Comparison of ENCODE assay signal across 25 cellular contexts in the genomic region with DNA sequence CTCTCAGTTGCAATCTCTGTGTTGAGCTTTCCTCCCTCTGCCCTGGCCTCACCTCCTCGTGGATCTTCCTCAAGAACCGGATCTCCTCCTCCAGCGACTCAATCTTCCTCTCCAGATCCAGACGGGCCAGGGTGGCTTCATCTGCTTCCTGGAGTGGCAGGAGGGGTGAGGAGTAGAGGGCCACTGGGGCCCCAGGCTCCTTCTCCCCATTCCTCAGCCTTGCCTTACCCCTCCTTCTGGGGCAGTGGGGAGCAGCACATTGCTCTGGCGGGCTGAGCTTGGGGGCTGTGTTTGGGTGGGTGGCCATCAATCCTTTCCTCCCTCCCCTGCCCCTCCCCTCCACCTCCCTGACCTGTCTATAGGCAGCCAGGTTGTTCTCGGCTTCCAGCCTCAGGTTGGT. TPM values are rescaled to one million over a fixed set of nuclear protein-coding genes. Genes with fewer than 3 reads are reported as not detected.
DNase-seq lines count a peak whose midpoint lies in the region; ATAC-seq, FAIRE-seq and TF ChIP-seq lines count a peak whose summit lies in the region.
"Had no signal": no experiment of that assay in that cellular context is flagged by ENCODE, and none has a peak within 500 bp of the region (broad histone marks: within the 10 kb centered on the region; RNA-seq: fewer than 3 reads in every experiment).

No MANE protein-coding gene starts in this region.

- no peak for TF ChIP-seq CTCF in Caco-2 (IDR thresholded peaks at IDR 0.05; ENCODE audit: insufficient read depth in 1 of 2, low read depth in 1 of 2, low read length in 1 of 2, severe bottlenecking in 1 of 2, unreplicated experiment in 1 of 2)
- no peak for TF ChIP-seq CTCF in MM.1S (IDR thresholded peaks at IDR 0.05; ENCODE audit: low read length)
- TF ChIP-seq CTCF in H1 (IDR thresholded peaks at IDR 0.05; ENCODE audit: control extremely low read depth in 1 of 3, insufficient read depth in 1 of 3, low read depth in 1 of 3, low read length in 3 of 3), result no peak
- TF ChIP-seq CTCF in spleen (IDR thresholded peaks at IDR 0.05 in 8 of 11, conservative IDR thresholded peaks at IDR 0.05 in 3 of 11), result no peak

- no peaks in the 10 kb centered on the region for H3K9me2 ChIP-seq in MM.1S (replicated peaks; ENCODE audit: insufficient read depth, low read length)

- no peak for TF ChIP-seq EP300 in H1 (IDR thresholded peaks at IDR 0.05; ENCODE audit: borderline replicate concordance in 1 of 2, low read depth in 2 of 2, low read length in 2 of 2)

- DNase-seq in Caco-2 (no peak), MM.1S (no peak), H1 (ENCODE audit: low read depth in 1 of 2, low spot score in 2 of 2) (no peak), spleen (peak; percentile 29), SIG-M5 treated with dmso at 0.1 percent for 504 hours (lab: John Stamatoyannopoulos, UW; ENCODE audit: unreplicated experiment) (no peak)
- no peak for DNase-seq in stimulated activated CD4-positive, alpha-beta T cell treated with anti-CD3 and anti-CD28 coated beads, Interleukin-15, amount 100 ng/mL, for 24 hours
- DNase-seq: activated CD4-positive, CD25-positive, alpha-beta regulatory T cell treated with anti-CD3 and anti-CD28 coated beads, Interleukin-2, amount 50 U/mL, for 72 hours; activated CD8-positive, alpha-beta T cell treated with anti-CD3 and anti-CD28 coated beads for 36 hours; DMS 273 treated with DMSO at 0.1 percent for 48 hours; glutamatergic neuron; islet precursor cell; left ventricle myocardium superior; natural killer cell; NCI-H1092; small intestine; stimulated activated CD4-positive, alpha-beta T cell treated with anti-CD3 and anti-CD28 coated beads, Interleukin-2, amount 100 ng/mL, for 24 hours; transverse colon had no signal

- H2AFZ ChIP-seq in MM.1S (ENCODE audit: low read length) (peak overlapping the region; percentile 22), H1 (ENCODE audit: low read length) (no peak overlapping the region)

- no peak overlapping the region for H2BK5ac ChIP-seq in H1 (ENCODE audit: low read depth, low read length)

- 82% methylated on average over 5 of the region's 6 CpGs; no CpG with 5 or more reads in 1 of the 2 experiments for WGBS in H1 (ENCODE audit: extremely low coverage in 1 of 2, insufficient coverage in 1 of 2, insufficient read length in 1 of 2, insufficient replicate concordance in 2 of 2, low coverage in 1 of 2, low lambda C conversion rate in 2 of 2, missing lambda C conversion rate in 1 of 2), 2 experiments
- 41 to 53% (median 45%) methylated on average over 6 of the region's 6 CpGs for WGBS in spleen, 5 donors

- no peak overlapping the region for H3K4ac ChIP-seq in H1 (replicated peaks; ENCODE audit: insufficient read length, low read depth, low read length)

- H3K9ac ChIP-seq in MM.1S (ENCODE audit: low read length) (no peak overlapping the region), H1 (replicated peaks in 1 of 4; ENCODE audit: extremely low read depth in 1 of 4, low read depth in 3 of 4, low read length in 3 of 4) (no peak overlapping the region)

- peak overlapping the region; percentile 17; the same call in 1 of the 2 replicates for H3K4me2 ChIP-seq in MM.1S (ENCODE audit: low read depth, low read length)
- H3K4me2 ChIP-seq in H1 (ENCODE audit: insufficient read depth in 1 of 2, low read depth in 2 of 2, low read length in 2 of 2), result no peak overlapping the region

- H3K79me2 ChIP-seq in MM.1S (ENCODE audit: low read length), result no peaks in the 10 kb centered on the region
- no peaks in the 10 kb centered on the region for H3K79me2 ChIP-seq in H1 (ENCODE audit: control insufficient read depth in 1 of 2, insufficient read depth in 2 of 2, low read length in 2 of 2)

- 0 out of 2 replicates have a peak overlapping the region, but pooled peaks have one; percentile 5 for H2BK15ac ChIP-seq in H1 (ENCODE audit: low read length)

- H3K27ac ChIP-seq in MM.1S (ENCODE audit: low read length), result no peak overlapping the region
- H3K27ac ChIP-seq in H1 (ENCODE audit: low read depth, low read length), result no peak overlapping the region
- no peak overlapping the region for H3K27ac ChIP-seq in spleen
- H3K27ac ChIP-seq: transverse colon had no signal

- H3K79me1 ChIP-seq in H1 (ENCODE audit: low read depth, low read length), result no peaks in the 10 kb centered on the region

- H3K23ac ChIP-seq in H1 (ENCODE audit: insufficient read length), result no peak overlapping the region

- peaks cover 6% of the 10 kb centered on the region for H3K23me2 ChIP-seq in H1 (ENCODE audit: low read depth, low read length)

- H3K4me3 ChIP-seq in Caco-2 (ENCODE audit: low read depth, low read length) (no peak overlapping the region), MM.1S (ENCODE audit: low read length) (0 out of 2 replicates have a peak overlapping the region, but pooled peaks have one; percentile 5), H1 (ENCODE audit: extremely low read depth in 1 of 4, insufficient read depth in 2 of 4, low read depth in 3 of 4, low read length in 4 of 4) (no peak overlapping the region), spleen (no peak overlapping the region)
- H3K4me3 ChIP-seq: transverse colon had no signal

- FAIRE-seq in H1 (lab: Jason Lieb, UNC), result no peak
- FAIRE-seq: astrocyte, small intestine had no signal

- no peak for ATAC-seq in HG03565 (IDR thresholded peaks at IDR 0.05; ENCODE audit: unreplicated experiment)
- ATAC-seq: activated CD8-positive, alpha-beta T cell treated with anti-CD3 and anti-CD28 coated beads for 36 hours; activated naive CD4-positive, alpha-beta T cell treated with anti-CD3 and anti-CD28 coated beads, Interleukin-2, amount 50 U/mL, for 72 hours; left ventricle myocardium superior; natural killer cell had no signal

- H3K27me3 ChIP-seq in Caco-2 (replicated peaks; ENCODE audit: control insufficient read depth, insufficient read depth, low read length) (no peaks in the 10 kb centered on the region), MM.1S (replicated peaks; ENCODE audit: insufficient read depth, low read length) (peaks cover 32% of the 10 kb centered on the region), H1 (replicated peaks in 1 of 4; ENCODE audit: control insufficient read depth in 3 of 4, extremely low read depth in 1 of 4, insufficient read depth in 3 of 4, low read length in 3 of 4) (peaks cover 0 to 21% (median 15%) of the 10 kb centered on the region in 4 experiments; a peak in 6 of 7 replicates), spleen (replicated peaks in 1 of 7) (peaks cover 0 to 60% (median 10%) of the 10 kb centered on the region in 7 donors)

- H3K9me3 Mint-ChIP-seq in Caco-2 (ENCODE audit: unreplicated experiment), result no peaks in the 10 kb centered on the region
- H3K9me3 Mint-ChIP-seq: activated CD8-positive, alpha-beta T cell treated with anti-CD3 and anti-CD28 coated beads for 36 hours; activated naive CD4-positive, alpha-beta T cell treated with anti-CD3 and anti-CD28 coated beads, Interleukin-2, amount 50 U/mL, for 72 hours; activated T-helper 2 cell treated with anti-CD3 and anti-CD28 coated beads, Interferon-gamma antibody, Interleukin-2, Interleukin-4, amounts not matched to agents 10 μg/mL and 5 μg/mL and 100 μg/mL, durations not matched to agents 14 hours and 24 hours and 36 hours; central memory CD8-positive, alpha-beta T cell; natural killer cell; T-helper 1 cell treated with Interleukin-12 subunit alpha and Interleukin-12 subunit beta and Interleukin-4 antibody, amounts not matched to agents 30 μg/mL and 1 μg/mL, for 36 hours had no signal

- CTCF ChIA-PET in Caco-2 (lab: Charles Lee) (interaction anchor here (0.7 kb wide), 1 partner anchor 109 kb away, joined by 3 read pairs; no protein-coding TSS in a partner anchor), H1 (lab: Charles Lee; ENCODE audit: partially characterized antibody) (interaction anchor here (0.6 to 8.4 kb wide), 10 partner anchors 8 to 144 kb away, joined by 3 to 83 read pairs (median 4); no protein-coding TSS in a partner anchor)

- intact Hi-C loops in Caco-2 (cut with micrococcal nuclease; ENCODE audit: unreplicated experiment), result no loop called here
- intact Hi-C loops in spleen (cut with DNase I; ENCODE audit: low total_unique reads), result no loop called here

- no peak overlapping the region for H2AK5ac ChIP-seq in H1 (ENCODE audit: low read depth, low read length)

- no peak for TF ChIP-seq RAD21 in H1 (IDR thresholded peaks at IDR 0.05 in 1 of 2, conservative IDR thresholded peaks at IDR 0.05 in 1 of 2; ENCODE audit: low read depth in 2 of 2, low read length in 2 of 2)

- no peak overlapping the region for H3K56ac ChIP-seq in H1 (replicated peaks; ENCODE audit: insufficient read length, low read depth, low read length)

- no peaks in the 10 kb centered on the region for H4K20me1 ChIP-seq in MM.1S (ENCODE audit: insufficient read depth, low read length)
- H4K20me1 ChIP-seq in H1 (replicated peaks in 1 of 2; ENCODE audit: control insufficient read depth in 1 of 2, insufficient read depth in 2 of 2, low read length in 2 of 2), result no peaks in the 10 kb centered on the region

- H3K14ac ChIP-seq in H1 (ENCODE audit: insufficient read length), result no peak overlapping the region

- H3K27me3 Mint-ChIP-seq in Caco-2 (ENCODE audit: insufficient read depth, unreplicated experiment), result peaks cover 9% of the 10 kb centered on the region

- no peak overlapping the region for H2BK12ac ChIP-seq in H1 (ENCODE audit: low read depth, low read length)

- no peak overlapping the region for H2BK20ac ChIP-seq in H1 (ENCODE audit: low read length)

- H4K91ac ChIP-seq in H1 (replicated peaks; ENCODE audit: insufficient read length, low read length), result no peak overlapping the region

- no peaks in the 10 kb centered on the region for H3F3A ChIP-seq in MM.1S (ENCODE audit: insufficient read depth, low read length)

- H4K5ac ChIP-seq in H1 (ENCODE audit: insufficient read length, low read depth, low read length), result no peak overlapping the region

- POLR2A ChIA-PET in Caco-2 (lab: Charles Lee), result no interaction called here
- POLR2A ChIA-PET in H1 (lab: Charles Lee; ENCODE audit: partially characterized antibody), result interaction anchor here (1.0 to 1.6 kb wide), 4 partner anchors 8 to 52 kb away, joined by 3 to 5 read pairs (median 4); a partner anchor contains a TSS

- BruUV-seq in Caco-2 (replicated peaks; lab: Mats Ljungman, UMichigan), result no TSS peak

- TF ChIP-seq POLR2A in H1 (IDR thresholded peaks at IDR 0.05; ENCODE audit: control extremely low read depth in 1 of 2, low read depth in 2 of 2, low read length in 2 of 2) (no peak), spleen (IDR thresholded peaks at IDR 0.05) (no peak)

- peaks cover 7% of the 10 kb centered on the region for H3K4me1 Mint-ChIP-seq in Caco-2 (ENCODE audit: low read depth, unreplicated experiment)
- H3K4me1 Mint-ChIP-seq: central memory CD8-positive, alpha-beta T cell had no signal

- no peak overlapping the region for H3K4me3 Mint-ChIP-seq in Caco-2 (ENCODE audit: unreplicated experiment)
- H3K4me3 Mint-ChIP-seq: activated CD8-positive, alpha-beta T cell treated with anti-CD3 and anti-CD28 coated beads for 36 hours; central memory CD8-positive, alpha-beta T cell; natural killer cell; T-helper 1 cell treated with Interleukin-12 subunit alpha and Interleukin-12 subunit beta and Interleukin-4 antibody, amounts not matched to agents 30 μg/mL and 1 μg/mL, for 36 hours had no signal

- H3K9me3 ChIP-seq in Caco-2, result no peaks in the 10 kb centered on the region
- no peaks in the 10 kb centered on the region for H3K9me3 ChIP-seq in MM.1S (replicated peaks; ENCODE audit: insufficient read depth, low read length)
- H3K9me3 ChIP-seq in H1 (ENCODE audit: insufficient read depth in 2 of 2, low read depth in 1 of 2, low read length in 1 of 2), result no peaks in the 10 kb centered on the region
- H3K9me3 ChIP-seq in spleen, result no peaks in the 10 kb centered on the region
- H3K9me3 ChIP-seq: transverse colon had no signal

- no peak overlapping the region for H4K8ac ChIP-seq in H1 (ENCODE audit: extremely low read depth, insufficient read depth, low read length)

- H3K36me3 ChIP-seq in Caco-2 (ENCODE audit: control insufficient read depth, insufficient read depth, low read length) (no peaks in the 10 kb centered on the region), MM.1S (replicated peaks; ENCODE audit: insufficient read depth, low read length) (no peaks in the 10 kb centered on the region), H1 (ENCODE audit: control insufficient read depth in 2 of 4, insufficient read depth in 4 of 4, low read length in 3 of 4) (no peaks in the 10 kb centered on the region), spleen (no peaks in the 10 kb centered on the region)
- H3K36me3 ChIP-seq: transverse colon had no signal

- no peak overlapping the region for H3K18ac ChIP-seq in H1 (ENCODE audit: extremely low read depth, low read length)

- no peaks in the 10 kb centered on the region for H3K36me3 Mint-ChIP-seq in Caco-2 (ENCODE audit: insufficient read depth, unreplicated experiment)
- H3K36me3 Mint-ChIP-seq: activated naive CD4-positive, alpha-beta T cell treated with anti-CD3 and anti-CD28 coated beads, Interleukin-2, amount 50 U/mL, for 72 hours; natural killer cell had no signal

- H3K4me1 ChIP-seq in Caco-2, result peaks cover 6% of the 10 kb centered on the region; the same call in 1 of the 2 replicates
- H3K4me1 ChIP-seq in MM.1S (ENCODE audit: low read length), result no peaks in the 10 kb centered on the region
- peaks cover 0 to 5% (median 5%) of the 10 kb centered on the region in 4 experiments; a peak in 5 of 7 replicates for H3K4me1 ChIP-seq in H1 (replicated peaks in 1 of 4; ENCODE audit: control insufficient read depth in 3 of 4, insufficient read depth in 4 of 4, low read length in 3 of 4)
- H3K4me1 ChIP-seq in spleen, result peaks cover 0 to 45% (median 22%) of the 10 kb centered on the region in 6 donors

- H3K27ac Mint-ChIP-seq in Caco-2 (ENCODE audit: unreplicated experiment), result peak overlapping the region; percentile 19
- H3K27ac Mint-ChIP-seq: activated CD8-positive, alpha-beta T cell treated with anti-CD3 and anti-CD28 coated beads for 36 hours; activated naive CD4-positive, alpha-beta T cell treated with anti-CD3 and anti-CD28 coated beads, Interleukin-2, amount 50 U/mL, for 72 hours; activated T-helper 2 cell treated with anti-CD3 and anti-CD28 coated beads, Interferon-gamma antibody, Interleukin-2, Interleukin-4, amounts not matched to agents 10 μg/mL and 5 μg/mL and 100 μg/mL, durations not matched to agents 14 hours and 24 hours and 36 hours; natural killer cell; T-helper 1 cell treated with Interleukin-12 subunit alpha and Interleukin-12 subunit beta and Interleukin-4 antibody, amounts not matched to agents 30 μg/mL and 1 μg/mL, for 36 hours had no signal

- no peak overlapping the region for H2BK120ac ChIP-seq in H1 (replicated peaks; ENCODE audit: low read depth, low read length)

RNA-seq across cellular contexts. Expression of a gene that starts 1.6 kb away (rescaled TPM):
- total RNA-seq in Caco-2 (2022) (not detected in 2 replicates), spleen (1 to 10 TPM in 1 of 7 donors, under 1 TPM in 2, not detected in 4; 0.41 to 1.7 (median 0.54) TPM)
- 1.3 and 1.6 TPM in 2 replicates for total RNA-seq in H1 (2021; fragmentation: NEBNext Ultra II Directional; extraction: Animal tissue kit (Norgen Biotek cat#: 25700))
- polyA plus RNA-seq in H1 (2011; rRNA removed) (1.5 and 2.4 TPM in 2 replicates), spleen (under 1 TPM in 2 of 3 donors, not detected in 1; 0.32 to 0.61 TPM)
- 2.4 TPM for polyA plus RNA-seq in H1 (2011; cell fraction: cytosol; rRNA removed)
- 2.7 TPM for polyA plus RNA-seq in H1 (2011; cell fraction: nucleus; rRNA removed)
- 0.75 to 2.3 TPM (median 2.0 TPM) in 4 replicates for polyA plus RNA-seq in H1 (2012, experiment 1 of 2)
- 1.8 TPM for polyA plus RNA-seq in H1 (2012, experiment 2 of 2)
- polyA plus RNA-seq in H1 (2013, experiment 1 of 2), result 1.3 TPM
- polyA plus RNA-seq in H1 (2013, experiment 2 of 2), result 0.98 TPM
- 0.13 and 0.66 TPM in 2 replicates for polyA minus RNA-seq in H1 (2011; rRNA and poly(A)+ RNA removed)
- not detected for polyA minus RNA-seq in H1 (2011; cell fraction: cytosol; rRNA and poly(A)+ RNA removed)
- 1.2 TPM for polyA minus RNA-seq in H1 (2011; cell fraction: nucleus; rRNA and poly(A)+ RNA removed)
- total RNA-seq: activated CD8-positive, alpha-beta T cell treated with anti-CD3 and anti-CD28 coated beads for 36 hours; activated naive CD4-positive, alpha-beta T cell treated with anti-CD3 and anti-CD28 coated beads, Interleukin-2, amount 50 U/mL, for 72 hours; astrocyte; natural killer cell; osteocyte; SK-MEL-5 had no signal

RNA-seq across cellular contexts. Expression of a gene that starts 14.4 kb away (rescaled TPM):
- 175 and 186 TPM in 2 replicates for total RNA-seq in Caco-2 (2022)
- 174 and 195 TPM in 2 replicates for total RNA-seq in H1 (2021; fragmentation: NEBNext Ultra II Directional; extraction: Animal tissue kit (Norgen Biotek cat#: 25700))
- polyA plus RNA-seq in H1 (2011; rRNA removed), result 118 and 127 TPM in 2 replicates
- polyA plus RNA-seq in H1 (2011; cell fraction: cytosol; rRNA removed), result 133 TPM
- 363 TPM for polyA plus RNA-seq in H1 (2011; cell fraction: nucleus; rRNA removed)
- 127 to 175 TPM (median 133 TPM) in 4 replicates for polyA plus RNA-seq in H1 (2012, experiment 1 of 2)
- 54.1 TPM for polyA plus RNA-seq in H1 (2012, experiment 2 of 2)
- polyA plus RNA-seq in H1 (2013, experiment 1 of 2), result 64.3 TPM
- 59.4 TPM for polyA plus RNA-seq in H1 (2013, experiment 2 of 2)
- 417 and 449 TPM in 2 replicates for polyA minus RNA-seq in H1 (2011; rRNA and poly(A)+ RNA removed)
- 92.7 TPM for polyA minus RNA-seq in H1 (2011; cell fraction: cytosol; rRNA and poly(A)+ RNA removed)
- polyA minus RNA-seq in H1 (2011; cell fraction: nucleus; rRNA and poly(A)+ RNA removed), result 129 TPM
- total RNA-seq in spleen, result 100 to 1,000 TPM in 6 of 7 donors, 10 to 100 TPM in 1; 77.4 to 140 (median 104) TPM
- 10 to 100 TPM; 39.0 to 44.0 (median 43.6) TPM for polyA plus RNA-seq in spleen

RNA-seq across cellular contexts. Expression of a gene that starts 33.9 kb away (rescaled TPM):
- total RNA-seq in Caco-2 (2022) (63.6 and 68.4 TPM in 2 replicates), spleen (1 to 10 TPM; 1.1 to 5.8 (median 4.4) TPM)
- 58.1 and 59.4 TPM in 2 replicates for total RNA-seq in H1 (2021; fragmentation: NEBNext Ultra II Directional; extraction: Animal tissue kit (Norgen Biotek cat#: 25700))
- polyA plus RNA-seq in H1 (2011; rRNA removed) (39.0 and 51.1 TPM in 2 replicates), spleen (1 to 10 TPM in 2 of 3 donors, under 1 TPM in 1; 0.26 to 1.5 (median 1.2) TPM)
- polyA plus RNA-seq in H1 (2011; cell fraction: cytosol; rRNA removed), result 35.6 TPM
- polyA plus RNA-seq in H1 (2011; cell fraction: nucleus; rRNA removed), result 109 TPM
- polyA plus RNA-seq in H1 (2012, experiment 1 of 2), result 31.0 to 37.4 TPM (median 33.7 TPM) in 4 replicates
- polyA plus RNA-seq in H1 (2012, experiment 2 of 2), result 20.8 TPM
- 26.2 TPM for polyA plus RNA-seq in H1 (2013, experiment 1 of 2)
- polyA plus RNA-seq in H1 (2013, experiment 2 of 2), result 24.0 TPM
- polyA minus RNA-seq in H1 (2011; rRNA and poly(A)+ RNA removed), result 31.5 and 40.2 TPM in 2 replicates
- 30.2 TPM for polyA minus RNA-seq in H1 (2011; cell fraction: cytosol; rRNA and poly(A)+ RNA removed)
- 55.8 TPM for polyA minus RNA-seq in H1 (2011; cell fraction: nucleus; rRNA and poly(A)+ RNA removed)

RNA-seq across cellular contexts. Expression of a gene that starts 54.4 kb away (rescaled TPM):
- total RNA-seq in Caco-2 (2022), result 2.5 and 5.2 TPM in 2 replicates
- total RNA-seq in H1 (2021; fragmentation: NEBNext Ultra II Directional; extraction: Animal tissue kit (Norgen Biotek cat#: 25700)), result 7.5 and 7.6 TPM in 2 replicates
- 10.5 and 16.5 TPM in 2 replicates for polyA plus RNA-seq in H1 (2011; rRNA removed)
- 8.9 TPM for polyA plus RNA-seq in H1 (2011; cell fraction: cytosol; rRNA removed)
- polyA plus RNA-seq in H1 (2011; cell fraction: nucleus; rRNA removed), result 7.5 TPM
- 2.9 to 8.4 TPM (median 5.8 TPM) in 4 replicates for polyA plus RNA-seq in H1 (2012, experiment 1 of 2)
- 4.5 TPM for polyA plus RNA-seq in H1 (2012, experiment 2 of 2)
- polyA plus RNA-seq in H1 (2013, experiment 1 of 2), result 14.0 TPM
- 16.0 TPM for polyA plus RNA-seq in H1 (2013, experiment 2 of 2)
- 0.61 and 1.1 TPM in 2 replicates for polyA minus RNA-seq in H1 (2011; rRNA and poly(A)+ RNA removed)
- 2.3 TPM for polyA minus RNA-seq in H1 (2011; cell fraction: cytosol; rRNA and poly(A)+ RNA removed)
- polyA minus RNA-seq in H1 (2011; cell fraction: nucleus; rRNA and poly(A)+ RNA removed), result 2.5 TPM
- under 1 TPM in 1 of 7 donors, not detected in 6; 0.20 TPM for total RNA-seq in spleen
- under 1 TPM in 1 of 3 donors, not detected in 2; 0.38 TPM for polyA plus RNA-seq in spleen
- total RNA-seq: activated CD8-positive, alpha-beta T cell treated with anti-CD3 and anti-CD28 coated beads for 36 hours; astrocyte; natural killer cell had no signal
